In the genomic region with DNA sequence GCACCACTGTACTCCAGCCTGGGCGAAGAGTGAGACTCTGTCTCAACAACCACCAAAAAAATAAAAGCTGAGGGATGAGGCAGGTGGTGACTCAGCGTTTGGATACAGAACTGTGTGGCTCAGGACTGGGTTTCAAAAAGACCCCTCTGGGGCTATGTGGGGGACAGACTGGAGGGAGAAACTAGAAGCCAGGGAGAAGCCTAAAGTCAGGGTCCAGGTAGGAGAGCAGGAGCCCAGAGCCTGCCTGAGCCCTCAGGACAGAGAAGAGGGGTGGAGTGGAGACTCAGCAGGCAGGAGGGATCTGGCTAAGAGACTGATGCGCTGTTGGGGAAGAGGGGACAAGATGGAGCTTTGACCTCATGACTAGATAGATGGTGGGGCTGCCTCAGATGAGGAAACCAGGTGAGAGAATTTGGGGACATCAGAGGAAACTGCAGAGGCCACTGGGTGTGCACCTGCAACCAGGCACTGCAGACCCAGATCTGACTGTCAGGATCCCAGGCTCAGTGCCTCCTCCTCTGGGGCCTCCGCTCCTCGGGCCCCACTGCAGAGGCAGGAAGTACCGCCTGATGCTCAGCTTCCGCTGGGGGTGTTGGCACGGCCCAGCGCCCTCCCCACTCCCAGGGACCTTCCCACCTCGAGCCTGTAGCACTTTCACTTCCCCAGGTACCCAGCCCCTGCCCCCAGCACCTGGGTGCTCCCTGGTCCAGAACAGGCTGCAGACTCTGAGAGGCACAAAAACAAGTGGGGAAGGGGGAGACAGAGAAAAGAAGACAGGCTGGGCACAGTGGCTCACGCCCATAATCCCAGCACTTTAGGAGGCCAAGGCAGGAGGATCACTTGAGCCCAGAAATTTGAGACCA, we compare ENCODE assay signal across 9 cellular contexts. TPM values are rescaled to one million over a fixed set of nuclear protein-coding genes. Genes with fewer than 3 reads are reported as not detected.
DNase-seq lines count a peak whose midpoint lies in the region; ATAC-seq and TF ChIP-seq lines count a peak whose summit lies in the region.
"Had no signal": no experiment of that assay in that cellular context is flagged by ENCODE, and none has a peak within 500 bp of the region (broad histone marks: within the 10 kb centered on the region; RNA-seq: fewer than 3 reads in every experiment).

No MANE protein-coding gene starts in this region.

- peaks cover 0 to 10% of the 10 kb centered on the region in 2 donors for H3K4me1 ChIP-seq in right atrium auricular region
- H3K4me1 ChIP-seq in neutrophil (ENCODE audit: control insufficient read depth in 1 of 2, insufficient read depth in 1 of 2, low read depth in 1 of 2, low read length in 1 of 2) = peaks cover 58 to 65% of the 10 kb centered on the region in 2 experiments

- H3K27me3 ChIP-seq in right atrium auricular region (no peaks in the 10 kb centered on the region), neutrophil (no peaks in the 10 kb centered on the region)

- DNase-seq in Right ventricle myocardium superior = no peak
- DNase-seq in right atrium auricular region (ENCODE audit: low spot score) = no peak
- DNase-seq in NOMO-1 treated with DMSO at 0.1 percent for 48 hours (lab: John Stamatoyannopoulos, UW; ENCODE audit: unreplicated experiment) = peak; percentile 75
- DNase-seq in activated gamma-delta T cell (lab: John Stamatoyannopoulos, UW) = peak; percentile 40
- no peak for DNase-seq in NCI-H1417 (lab: John Stamatoyannopoulos, UW)
- no peak for DNase-seq in NCI-H187 (lab: John Stamatoyannopoulos, UW)
- DNase-seq in ureter (ENCODE audit: low spot score) = no peak

- H3K9me3 ChIP-seq in right atrium auricular region (no peaks in the 10 kb centered on the region), neutrophil (no peaks in the 10 kb centered on the region)

- no peak overlapping the region for H3K27ac ChIP-seq in right atrium auricular region
- peak overlapping the region; percentile 94 for H3K27ac ChIP-seq in neutrophil

- intact Hi-C loops in Right ventricle myocardium superior (cut with DNase I) = no loop called here

- peak; percentile 7 for ATAC-seq in Right ventricle myocardium superior (ENCODE audit: poor library complexity)

- H3K4me3 ChIP-seq in right atrium auricular region = no peak overlapping the region
- peak overlapping the region; percentile 83 to 96 for H3K4me3 ChIP-seq in neutrophil (ENCODE audit: low read depth in 1 of 2, low read length in 1 of 2)

- H3K36me3 ChIP-seq in right atrium auricular region (peaks cover 17% of the 10 kb centered on the region), neutrophil (peaks cover 20% of the 10 kb centered on the region)

- TF ChIP-seq CTCF in right atrium auricular region (IDR thresholded peaks at IDR 0.05) (no peak), neutrophil (IDR thresholded peaks at IDR 0.05) (no peak)

RNA-seq across cellular contexts. Expression of gene CD37, which starts 1.5 kb away (rescaled TPM):
- total RNA-seq in Right ventricle myocardium superior = 4.0 TPM
- 10 to 100 TPM in 1 of 2 donors, 1 to 10 TPM in 1; 2.6 to 12.1 TPM for total RNA-seq in right atrium auricular region
- 11.0 TPM for total RNA-seq in ureter

RNA-seq across cellular contexts. Expression of gene SLC6A16, which starts 8.7 kb away (rescaled TPM):
- total RNA-seq in Right ventricle myocardium superior (1.5 TPM), right atrium auricular region (under 1 TPM; 0.56 to 0.90 TPM), ureter (2.2 TPM)

RNA-seq across cellular contexts. Expression of gene TEAD2, which starts 28.6 kb away (rescaled TPM):
- 57.9 TPM for total RNA-seq in Right ventricle myocardium superior
- 10 to 100 TPM; 39.8 to 45.3 TPM for total RNA-seq in right atrium auricular region
- total RNA-seq in ureter = 22.9 TPM
- total RNA-seq: activated CD8-positive, alpha-beta memory T cell treated with anti-CD3 and anti-CD28 coated beads for 36 hours had no signal

RNA-seq across cellular contexts. Expression of gene DKKL1, which starts 30.0 kb away (rescaled TPM):
- total RNA-seq in Right ventricle myocardium superior (not detected), right atrium auricular region (not detected), ureter (0.62 TPM)
- total RNA-seq: activated CD8-positive, alpha-beta memory T cell treated with anti-CD3 and anti-CD28 coated beads for 36 hours had no signal

RNA-seq across cellular contexts. Expression of gene KASH5, which starts 54.4 kb away (rescaled TPM):
- total RNA-seq in Right ventricle myocardium superior (not detected), right atrium auricular region (not detected), ureter (not detected)

Comparison
In these comparisons a context has a peak if more than half of its experiments do, and no peak if none do; other contexts are left out.
1. DNase-seq: peak in NOMO-1 treated with DMSO at 0.1 percent for 48 hours (single experiment) and activated gamma-delta T cell (single experiment); none in Right ventricle myocardium superior (single experiment), right atrium auricular region (single experiment), NCI-H1417 (0 of 3), NCI-H187 (0 of 2) and ureter (single experiment).
2. H3K4me3 ChIP-seq: peak in neutrophil (2 of 2); none in right atrium auricular region (0 of 2).